8 cellular contexts compared by ENCODE assay signal in genomic region chr13:113724780-113725315, GRCh38. TPM values are rescaled to one million over a fixed set of nuclear protein-coding genes. Genes with fewer than 3 reads are reported as not detected.
DNase-seq lines count a peak whose midpoint lies in the region; ATAC-seq and TF ChIP-seq lines count a peak whose summit lies in the region.

No MANE protein-coding gene starts in this region.

- H3K9ac ChIP-seq in HUES6 (ENCODE audit: low read length) = no peak overlapping the region

- TF ChIP-seq POLR2A in vagina (IDR thresholded peaks at IDR 0.05) = no peak

- POLR2A ChIA-PET in CD4-positive, alpha-beta T cell (lab: Charles Lee) = no interaction called here

- intact Hi-C loops in CD4-positive, alpha-beta T cell (cut with DNase I, micrococcal nuclease) = no loop called here
- intact Hi-C loops in vagina (cut with DNase I) = no loop called here

- no peaks in the 10 kb centered on the region for H3K9me3 Mint-ChIP-seq in CD4-positive, alpha-beta T cell

- H3K27me3 ChIP-seq in CD4-positive, alpha-beta T cell (ENCODE audit: control insufficient read depth, insufficient read depth, low read length) = peaks cover 5% of the 10 kb centered on the region
- H3K27me3 ChIP-seq in HUES6 (ENCODE audit: control insufficient read depth, insufficient read depth, low read length) (peaks cover 10% of the 10 kb centered on the region; the same call in 1 of the 2 replicates), right atrium auricular region (no peaks in the 10 kb centered on the region), vagina (no peaks in the 10 kb centered on the region)

- peak; percentile 78 to 91 (median 86) for DNase-seq in CD4-positive, alpha-beta T cell
- DNase-seq in GM20000 (ENCODE audit: low spot score) (peak; percentile 88), SW480 (ENCODE audit: low spot score) (peak; percentile 83), amniotic epithelial cell (ENCODE audit: low read depth) (peak; percentile 66), right atrium auricular region (ENCODE audit: low spot score) (no peak), retina (peak; percentile 94), vagina (ENCODE audit: extremely low spot score in 2 of 2) (no peak)

- H3K4me3 ChIP-seq in HUES6 (ENCODE audit: low read depth, low read length) = peak overlapping the region; percentile 66
- peak overlapping the region; percentile 40 to 56 for H3K4me3 ChIP-seq in right atrium auricular region
- peak overlapping the region; percentile 43 to 51 for H3K4me3 ChIP-seq in vagina

- H3K36me3 Mint-ChIP-seq in CD4-positive, alpha-beta T cell (ENCODE audit: low read depth) = peaks cover 9% of the 10 kb centered on the region

- H3K4me1 ChIP-seq in HUES6 (ENCODE audit: control insufficient read depth, insufficient read depth, low read length) (peaks cover 11% of the 10 kb centered on the region; the same call in 1 of the 2 replicates), right atrium auricular region (peaks cover 0 to 26% of the 10 kb centered on the region in 2 donors), vagina (peaks cover 15% of the 10 kb centered on the region)

- H3K36me3 ChIP-seq in HUES6 (ENCODE audit: control insufficient read depth, insufficient read depth, low read length) = no peaks in the 10 kb centered on the region
- H3K36me3 ChIP-seq in right atrium auricular region = no peaks in the 10 kb centered on the region
- H3K36me3 ChIP-seq in vagina = no peaks in the 10 kb centered on the region

- peaks cover 23% of the 10 kb centered on the region for H3K4me1 Mint-ChIP-seq in CD4-positive, alpha-beta T cell (ENCODE audit: low read depth)

- H3K9me3 ChIP-seq in CD4-positive, alpha-beta T cell (ENCODE audit: control insufficient read depth, low read length) = no peaks in the 10 kb centered on the region
- H3K9me3 ChIP-seq in HUES6 (ENCODE audit: control insufficient read depth, insufficient read depth, low read depth, low read length) = peaks cover 9% of the 10 kb centered on the region
- no peaks in the 10 kb centered on the region for H3K9me3 ChIP-seq in right atrium auricular region
- H3K9me3 ChIP-seq in vagina = no peaks in the 10 kb centered on the region

- CTCF ChIA-PET in CD4-positive, alpha-beta T cell (lab: Charles Lee) = interaction anchor here (0.6 to 1.1 kb wide), 2 partner anchors 18 to 53 kb away, joined by 3 read pairs; no protein-coding TSS in a partner anchor

- peaks cover 14% of the 10 kb centered on the region for H3K27me3 Mint-ChIP-seq in CD4-positive, alpha-beta T cell

- peak overlapping the region; percentile 97 for H3K27ac Mint-ChIP-seq in CD4-positive, alpha-beta T cell

- peak; percentile 89 for TF ChIP-seq CTCF in CD4-positive, alpha-beta T cell (IDR thresholded peaks at IDR 0.05)
- TF ChIP-seq CTCF in GM20000 (IDR thresholded peaks at IDR 0.05; ENCODE audit: extremely low read depth, missing control alignments) (peak; percentile 78), right atrium auricular region (IDR thresholded peaks at IDR 0.05) (peak; percentile 63 to 89), vagina (IDR thresholded peaks at IDR 0.05) (peak; percentile 48 to 73 (median 66))

- ATAC-seq in CD4-positive, alpha-beta T cell (ENCODE audit: poor library complexity) = peak; percentile 92

- H3K27ac ChIP-seq in CD4-positive, alpha-beta T cell (ENCODE audit: low read depth, low read length) = peak overlapping the region; percentile 77
- H3K27ac ChIP-seq in HUES6 (ENCODE audit: low read depth, low read length) (no peak overlapping the region), right atrium auricular region (peak overlapping the region; percentile 73 to 88), vagina (peak overlapping the region; percentile 71)

- peak overlapping the region; percentile 86 for H3K4me3 Mint-ChIP-seq in CD4-positive, alpha-beta T cell

RNA-seq across cellular contexts. Expression of gene TMEM255B, which starts 34.2 kb away (rescaled TPM):
- 1 to 10 TPM; 1.0 to 1.2 TPM for total RNA-seq in CD4-positive, alpha-beta T cell
- 1 to 10 TPM; 5.2 to 6.0 TPM for total RNA-seq in right atrium auricular region
- 6.4 TPM for total RNA-seq in vagina

RNA-seq across cellular contexts. Expression of gene GRK1, which starts 57.8 kb away (rescaled TPM):
- not detected for total RNA-seq in CD4-positive, alpha-beta T cell
- total RNA-seq in right atrium auricular region = not detected
- not detected for total RNA-seq in vagina

Comparison
In these comparisons a context has a peak if more than half of its experiments do, and no peak if none do; other contexts are left out.
1. DNase-seq: peak in CD4-positive, alpha-beta T cell (10 of 10), GM20000 (single experiment), SW480 (single experiment), amniotic epithelial cell (single experiment) and retina (single experiment); none in right atrium auricular region (single experiment) and vagina (0 of 2).
2. Peak in every context shown above with its lines, with median percentiles within 50 percentile points of each other: CTCF ChIP-seq and H3K4me3 ChIP-seq.